In genomic region chr19:36257512-36257876, GRCh38 we compare ENCODE assay signal across 9 cellular contexts. TPM values are rescaled to one million over a fixed set of nuclear protein-coding genes. Genes with fewer than 3 reads are reported as not detected.
DNase-seq lines count a peak whose midpoint lies in the region; ATAC-seq and TF ChIP-seq lines count a peak whose summit lies in the region.
"Had no signal": no experiment of that assay in that cellular context is flagged by ENCODE, and none has a peak within 500 bp of the region (broad histone marks: within the 10 kb centered on the region; RNA-seq: fewer than 3 reads in every experiment).

No MANE protein-coding gene starts in this region.

- H3K27ac ChIP-seq in substantia nigra (ENCODE audit: low read depth, low read length, poor library complexity, severe bottlenecking), result peak overlapping the region; percentile 21
- H3K27ac ChIP-seq in CD4-positive, alpha-beta T cell (ENCODE audit: low read depth, low read length), result no peak overlapping the region
- H3K27ac ChIP-seq: SK-N-MC had no signal

- whole genome bisulfite sequencing in lower leg skin, 2 donors, result 6 to 8% methylated on average over 19 to 35 of the region's 37 CpGs

- peaks cover 22% of the 10 kb centered on the region for H3K9me3 ChIP-seq in CD4-positive, alpha-beta T cell (ENCODE audit: control insufficient read depth, low read length)

- H3K27me3 Mint-ChIP-seq in effector memory CD8-positive, alpha-beta T cell, result no peaks in the 10 kb centered on the region
- H3K27me3 Mint-ChIP-seq in CD4-positive, alpha-beta T cell, result no peaks in the 10 kb centered on the region
- H3K27me3 Mint-ChIP-seq in immature natural killer cell (ENCODE audit: low read depth in 3 of 3), result peaks cover 1 to 2% (median 1%) of the 10 kb centered on the region in 3 donors

- intact Hi-C loops in lower leg skin (cut with DNase I; ENCODE audit: low total_unique reads), result no loop called here
- intact Hi-C loops in CD4-positive, alpha-beta T cell (cut with DNase I, micrococcal nuclease), result no loop called here

- peaks cover 0 to 12% of the 10 kb centered on the region in 2 donors for H3K9me3 Mint-ChIP-seq in effector memory CD8-positive, alpha-beta T cell
- peaks cover 6% of the 10 kb centered on the region for H3K9me3 Mint-ChIP-seq in CD4-positive, alpha-beta T cell
- peaks cover 6 to 41% (median 21%) of the 10 kb centered on the region in 6 donors for H3K9me3 Mint-ChIP-seq in immature natural killer cell

- no peak overlapping the region for H3K27ac Mint-ChIP-seq in effector memory CD8-positive, alpha-beta T cell
- no peak overlapping the region for H3K27ac Mint-ChIP-seq in CD4-positive, alpha-beta T cell
- no peak overlapping the region for H3K27ac Mint-ChIP-seq in immature natural killer cell

- H3K4me3 Mint-ChIP-seq in effector memory CD8-positive, alpha-beta T cell, result no peak overlapping the region
- H3K4me3 Mint-ChIP-seq in CD4-positive, alpha-beta T cell, result no peak overlapping the region
- H3K4me3 Mint-ChIP-seq in immature natural killer cell, result no peak overlapping the region

- CTCF ChIA-PET in CD4-positive, alpha-beta T cell (lab: Charles Lee), result no interaction called here

- no peaks in the 10 kb centered on the region for H3K27me3 ChIP-seq in CD4-positive, alpha-beta T cell (ENCODE audit: control insufficient read depth, insufficient read depth, low read length)

- no peak for TF ChIP-seq POLR2A in lower leg skin (IDR thresholded peaks at IDR 0.05)

- H3K36me3 Mint-ChIP-seq in effector memory CD8-positive, alpha-beta T cell (ENCODE audit: insufficient read depth), result no peaks in the 10 kb centered on the region
- peaks cover 9% of the 10 kb centered on the region for H3K36me3 Mint-ChIP-seq in CD4-positive, alpha-beta T cell (ENCODE audit: low read depth)
- H3K36me3 Mint-ChIP-seq in immature natural killer cell, result peaks cover 3 to 9% (median 9%) of the 10 kb centered on the region in 3 donors

- H3K4me1 Mint-ChIP-seq in effector memory CD8-positive, alpha-beta T cell (ENCODE audit: low read depth in 2 of 2), result no peaks in the 10 kb centered on the region
- H3K4me1 Mint-ChIP-seq in CD4-positive, alpha-beta T cell (ENCODE audit: low read depth), result no peaks in the 10 kb centered on the region
- H3K4me1 Mint-ChIP-seq in immature natural killer cell, result peaks cover 0 to 1% of the 10 kb centered on the region in 2 donors

- DNase-seq in LNCaP clone FGC (ENCODE audit: low read depth) (no peak), cerebellum (ENCODE audit: low spot score) (peak; percentile 69), lower leg skin (ENCODE audit: low spot score in 2 of 2) (no peak), substantia nigra (lab: John Stamatoyannopoulos, UW) (peak in 24 of 49 donors; percentile 5 to 82 (median 30)), CD1c-positive myeloid dendritic cell (ENCODE audit: extremely low spot score) (no peak), immature natural killer cell (no peak)
- DNase-seq in effector memory CD8-positive, alpha-beta T cell, result no peak
- no peak for DNase-seq in CD4-positive, alpha-beta T cell

- POLR2A ChIA-PET in CD4-positive, alpha-beta T cell (lab: Charles Lee), result no interaction called here

- no peak for TF ChIP-seq CTCF in LNCaP clone FGC (IDR thresholded peaks at IDR 0.05; ENCODE audit: control insufficient read depth, extremely low read depth, insufficient read depth)
- TF ChIP-seq CTCF in lower leg skin (IDR thresholded peaks at IDR 0.05), result no peak
- TF ChIP-seq CTCF in CD4-positive, alpha-beta T cell (IDR thresholded peaks at IDR 0.05), result no peak

- ATAC-seq in effector memory CD8-positive, alpha-beta T cell (replicated peaks), result no peak
- ATAC-seq in CD4-positive, alpha-beta T cell (ENCODE audit: poor library complexity), result no peak

- H3K4me3 ChIP-seq in LNCaP clone FGC (ENCODE audit: low read depth, low read length) (peak overlapping the region; percentile 56), lower leg skin (ENCODE audit: low read depth, poor library complexity, severe bottlenecking) (peak overlapping the region; percentile 15)
- H3K4me3 ChIP-seq: SK-N-MC had no signal

RNA-seq across cellular contexts. Expression of gene ZNF146, which starts 42.6 kb away (rescaled TPM):
- total RNA-seq in cerebellum, result 83.1 TPM
- 10 to 100 TPM; 55.8 to 78.6 (median 66.5) TPM for total RNA-seq in lower leg skin
- 10 to 100 TPM; 13.6 to 13.7 TPM for total RNA-seq in CD4-positive, alpha-beta T cell
- 10 to 100 TPM; 18.6 to 50.6 (median 25.9) TPM for polyA plus RNA-seq in immature natural killer cell

RNA-seq across cellular contexts. Expression of gene ZNF565, which starts 43.0 kb away (rescaled TPM):
- total RNA-seq in cerebellum, result 14.6 TPM
- 1 to 10 TPM; 1.4 to 4.5 (median 3.7) TPM for total RNA-seq in lower leg skin
- 1 to 10 TPM; 7.6 to 8.5 TPM for total RNA-seq in CD4-positive, alpha-beta T cell
- polyA plus RNA-seq in immature natural killer cell, result 1 to 10 TPM; 2.9 to 7.6 (median 2.9) TPM
